16 cellular contexts compared by ENCODE assay signal in genomic region chr15:63724760-63725159, GRCh38.
A peak's percentile ranks its signal among the peaks of the same experiment; 100 is the strongest.
DNase-seq lines count a peak whose midpoint lies in the region; ATAC-seq and TF ChIP-seq lines count a peak whose summit lies in the region.
"Had no signal": no experiment of that assay in that cellular context is flagged by ENCODE, and none has a peak within 500 bp of the region (broad histone marks: within the 10 kb centered on the region; RNA-seq: fewer than 3 reads in every experiment).

No MANE protein-coding gene starts in this region.

- TF ChIP-seq CTCF in cardiac muscle cell (IDR thresholded peaks at IDR 0.05; ENCODE audit: low read depth, low read length): no peak

- H3K36me3 Mint-ChIP-seq in effector memory CD8-positive, alpha-beta T cell (ENCODE audit: insufficient read depth): peaks cover 68% of the 10 kb centered on the region
- H3K36me3 Mint-ChIP-seq in naive thymus-derived CD8-positive, alpha-beta T cell: peaks cover 8 to 85% (median 34%) of the 10 kb centered on the region in 3 donors

- H3K9me3 Mint-ChIP-seq in effector memory CD8-positive, alpha-beta T cell: no peaks in the 10 kb centered on the region
- H3K9me3 Mint-ChIP-seq in naive thymus-derived CD8-positive, alpha-beta T cell: no peaks in the 10 kb centered on the region
- H3K9me3 Mint-ChIP-seq: CD4-positive, alpha-beta memory T cell; H9 had no signal

- H3K27ac Mint-ChIP-seq in effector memory CD8-positive, alpha-beta T cell: peak overlapping the region; percentile 23 to 44
- H3K27ac Mint-ChIP-seq in naive thymus-derived CD8-positive, alpha-beta T cell: peak overlapping the region in 6 of 10 donors; percentile 1 to 92 (median 27)

- H3K9me3 ChIP-seq in cardiac muscle cell (ENCODE audit: low read depth): no peaks in the 10 kb centered on the region
- H3K9me3 ChIP-seq: BLaER1 treated with 17β-estradiol and CSF1 and Interleukin-3, amounts not matched to agents 10 nM and 100 nM had no signal

- no peak overlapping the region for H3K4me3 Mint-ChIP-seq in effector memory CD8-positive, alpha-beta T cell
- H3K4me3 Mint-ChIP-seq in naive thymus-derived CD8-positive, alpha-beta T cell: no peak overlapping the region
- H3K4me3 Mint-ChIP-seq: CD4-positive, alpha-beta memory T cell; H9 had no signal

- DNase-seq in cardiac muscle cell (ENCODE audit: low read depth in 1 of 2, low spot score in 1 of 2): no peak
- DNase-seq in Right ventricle myocardium inferior (ENCODE audit: missing footprints): no peak
- DNase-seq in effector memory CD8-positive, alpha-beta T cell: no peak
- no peak for DNase-seq in naive thymus-derived CD8-positive, alpha-beta T cell
- no peak for DNase-seq in NCI-H748 (lab: John Stamatoyannopoulos, UW; ENCODE audit: unreplicated experiment)
- no peak for DNase-seq in stimulated activated CD4-positive, alpha-beta T cell treated with anti-CD3 and anti-CD28 coated beads, Interleukin-2, amount 100 ng/mL, for 48 hours
- DNase-seq: ACHN; CD4-positive, alpha-beta memory T cell; DMS153; DND-41; GDM1; GOT3; H9 had no signal

- peak overlapping the region; percentile 17 for H3K27ac ChIP-seq in cardiac muscle cell
- H3K27ac ChIP-seq: BLaER1 treated with 17β-estradiol and CSF1 and Interleukin-3, amounts not matched to agents 10 nM and 100 nM had no signal

- H3K27me3 ChIP-seq in cardiac muscle cell: no peaks in the 10 kb centered on the region
- H3K27me3 ChIP-seq: BLaER1 treated with 17β-estradiol and CSF1 and Interleukin-3, amounts not matched to agents 10 nM and 100 nM had no signal

- POLR2A ChIA-PET in naive thymus-derived CD8-positive, alpha-beta T cell (lab: Charles Lee): no interaction called here

- H3K4me1 Mint-ChIP-seq in effector memory CD8-positive, alpha-beta T cell (ENCODE audit: low read depth in 2 of 2): peaks cover 0 to 5% of the 10 kb centered on the region in 2 donors
- peaks cover 5 to 11% (median 10%) of the 10 kb centered on the region in 4 donors for H3K4me1 Mint-ChIP-seq in naive thymus-derived CD8-positive, alpha-beta T cell

- peaks cover 43% of the 10 kb centered on the region for H3K36me3 ChIP-seq in cardiac muscle cell

- no peaks in the 10 kb centered on the region for H3K4me1 ChIP-seq in cardiac muscle cell (ENCODE audit: low read depth)
- H3K4me1 ChIP-seq: BLaER1 treated with 17β-estradiol and CSF1 and Interleukin-3, amounts not matched to agents 10 nM and 100 nM had no signal

- intact Hi-C loops in Right ventricle myocardium inferior (cut with DNase I): no loop called here

- ATAC-seq in Right ventricle myocardium inferior (no peak), HG02588 (IDR thresholded peaks at IDR 0.05; ENCODE audit: unreplicated experiment) (no peak)
- ATAC-seq in effector memory CD8-positive, alpha-beta T cell (replicated peaks): no peak
- no peak for ATAC-seq in naive thymus-derived CD8-positive, alpha-beta T cell
- ATAC-seq: HepG2 had no signal

- no peaks in the 10 kb centered on the region for H3K27me3 Mint-ChIP-seq in effector memory CD8-positive, alpha-beta T cell
- no peaks in the 10 kb centered on the region for H3K27me3 Mint-ChIP-seq in naive thymus-derived CD8-positive, alpha-beta T cell
- H3K27me3 Mint-ChIP-seq: CD4-positive, alpha-beta memory T cell had no signal

- no peak overlapping the region for H3K4me3 ChIP-seq in cardiac muscle cell
- H3K4me3 ChIP-seq: BLaER1 treated with 17β-estradiol and CSF1 and Interleukin-3, amounts not matched to agents 10 nM and 100 nM had no signal
